Comparison of ENCODE assay signal across 10 cellular contexts in genomic region chr13:46595918-46596315, GRCh38. TPM values are rescaled to one million over a fixed set of nuclear protein-coding genes. Genes with fewer than 3 reads are reported as not detected.
A peak's percentile ranks its signal among the peaks of the same experiment; 100 is the strongest.
DNase-seq lines count a peak whose midpoint lies in the region; ATAC-seq and TF ChIP-seq lines count a peak whose summit lies in the region.
"Had no signal": no experiment of that assay in that cellular context is flagged by ENCODE, and none has a peak within 500 bp of the region (broad histone marks: within the 10 kb centered on the region; RNA-seq: fewer than 3 reads in every experiment).

No MANE protein-coding gene starts in this region.

- POLR2A ChIA-PET in MCF 10A (lab: Yijun Ruan, JAX): interaction anchor here (0.6 to 3.9 kb wide), 19 partner anchors 10 to 1255 kb away, joined by 3 to 40 read pairs (median 5); partner anchors contain the start of genes LRCH1, TPT1 and ZC3H13

- H3K36me3 Mint-ChIP-seq in MCF 10A (ENCODE audit: insufficient read depth, unreplicated experiment): no peaks in the 10 kb centered on the region
- H3K36me3 Mint-ChIP-seq in activated naive CD4-positive, alpha-beta T cell treated with anti-CD3 and anti-CD28 coated beads for 36 hours (ENCODE audit: low read depth): no peaks in the 10 kb centered on the region

- H3K4me2 ChIP-seq in BLaER1 treated with 17β-estradiol and CSF1 and Interleukin-3, amounts not matched to agents 10 nM and 100 nM: peak overlapping the region; percentile 80 to 97 (median 86)

- H3K27ac ChIP-seq in BLaER1 treated with 17β-estradiol and CSF1 and Interleukin-3, amounts not matched to agents 10 nM and 100 nM: peak overlapping the region; percentile 61 to 95 (median 91); a peak in 21 of 22 replicates
- H3K27ac ChIP-seq in prostate gland: peak overlapping the region; percentile 56 to 65

- WGBS in prostate gland: 20% methylated on average over 2 of the region's 2 CpGs

- peak overlapping the region; percentile 69 for H3K4me3 Mint-ChIP-seq in MCF 10A (ENCODE audit: unreplicated experiment)
- H3K4me3 Mint-ChIP-seq in activated naive CD4-positive, alpha-beta T cell treated with anti-CD3 and anti-CD28 coated beads for 36 hours: no peak overlapping the region

- DNase-seq in NAMALWA (ENCODE audit: low spot score) (peak; percentile 39), MCF 10A (ENCODE audit: unreplicated experiment) (no peak), prostate gland (ENCODE audit: low spot score) (no peak), NCI-H510A treated with DMSO at 0.1 percent for 48 hours (lab: John Stamatoyannopoulos, UW) (no peak), omental fat pad (ENCODE audit: low spot score) (no peak), posterior vena cava (ENCODE audit: low spot score) (no peak)
- DNase-seq in activated naive CD4-positive, alpha-beta T cell treated with anti-CD3 and anti-CD28 coated beads for 36 hours: no peak
- DNase-seq: effector CD4-positive, alpha-beta T cell; NCI-H1930 had no signal

- TF ChIP-seq POLR2A in prostate gland (IDR thresholded peaks at IDR 0.05): no peak

- H3K27me3 Mint-ChIP-seq in MCF 10A (ENCODE audit: insufficient read depth, unreplicated experiment): no peaks in the 10 kb centered on the region
- H3K27me3 Mint-ChIP-seq in activated naive CD4-positive, alpha-beta T cell treated with anti-CD3 and anti-CD28 coated beads for 36 hours (ENCODE audit: low read depth): no peaks in the 10 kb centered on the region

- H3K4me1 Mint-ChIP-seq in MCF 10A (ENCODE audit: insufficient read depth, unreplicated experiment): peaks cover 46% of the 10 kb centered on the region
- H3K4me1 Mint-ChIP-seq in activated naive CD4-positive, alpha-beta T cell treated with anti-CD3 and anti-CD28 coated beads for 36 hours (ENCODE audit: low read depth): peaks cover 83% of the 10 kb centered on the region

- intact Hi-C loops in MCF 10A (cut with micrococcal nuclease): loop anchor here (2.0 kb wide), 1 partner anchor 41 kb away; no protein-coding TSS in a partner anchor
- intact Hi-C loops in prostate gland (cut with DNase I): no loop called here
- intact Hi-C loops in activated naive CD4-positive, alpha-beta T cell treated with anti-CD3 and anti-CD28 coated beads for 36 hours (cut with micrococcal nuclease): loop anchor here (10.0 kb wide), 1 partner anchor 421 kb away; no protein-coding TSS in a partner anchor
- intact Hi-C loops in posterior vena cava (cut with DNase I): loop anchor here in 1 of 2 donors (10.0 kb wide), 1 partner anchor 69 kb away; no protein-coding TSS in a partner anchor

- peaks cover 91 to 100% (median 96%) of the 10 kb centered on the region in 10 experiments for H3K4me1 ChIP-seq in BLaER1 treated with 17β-estradiol and CSF1 and Interleukin-3, amounts not matched to agents 10 nM and 100 nM
- peaks cover 7% of the 10 kb centered on the region for H3K4me1 ChIP-seq in prostate gland (replicated peaks)

- H3K36me3 ChIP-seq in BLaER1 treated with 17β-estradiol and CSF1 and Interleukin-3, amounts not matched to agents 10 nM and 100 nM: no peaks in the 10 kb centered on the region
- H3K36me3 ChIP-seq in prostate gland: no peaks in the 10 kb centered on the region

- peak overlapping the region in 6 of 10 experiments; percentile 3 to 35 (median 20); a peak in 7 of 20 replicates for H3K4me3 ChIP-seq in BLaER1 treated with 17β-estradiol and CSF1 and Interleukin-3, amounts not matched to agents 10 nM and 100 nM
- H3K4me3 ChIP-seq in prostate gland: no peak overlapping the region

- H3K27me3 ChIP-seq in BLaER1 treated with 17β-estradiol and CSF1 and Interleukin-3, amounts not matched to agents 10 nM and 100 nM: no peaks in the 10 kb centered on the region
- no peaks in the 10 kb centered on the region for H3K27me3 ChIP-seq in prostate gland (replicated peaks; ENCODE audit: insufficient read depth)

- no peak for ATAC-seq in omental fat pad (ENCODE audit: low FRiP score)

- peaks cover 0 to 53% (median 24%) of the 10 kb centered on the region in 11 experiments; a peak in 16 of 22 replicates for H4K20me1 ChIP-seq in BLaER1 treated with 17β-estradiol and CSF1 and Interleukin-3, amounts not matched to agents 10 nM and 100 nM

- H3K9ac ChIP-seq in BLaER1 treated with 17β-estradiol and CSF1 and Interleukin-3, amounts not matched to agents 10 nM and 100 nM: peak overlapping the region; percentile 18 to 77 (median 59); a peak in 18 of 22 replicates

- no peak for TF ChIP-seq CTCF in MCF 10A (IDR thresholded peaks at IDR 0.05; ENCODE audit: unreplicated experiment)
- TF ChIP-seq CTCF in prostate gland (IDR thresholded peaks at IDR 0.05): no peak
- no peak for TF ChIP-seq CTCF in omental fat pad (IDR thresholded peaks at IDR 0.05)

- no peaks in the 10 kb centered on the region for H3K9me3 ChIP-seq in BLaER1 treated with 17β-estradiol and CSF1 and Interleukin-3, amounts not matched to agents 10 nM and 100 nM (replicated peaks in 1 of 11)
- H3K9me3 ChIP-seq in prostate gland: no peaks in the 10 kb centered on the region

- BruUV-seq in MCF 10A (replicated peaks; lab: Mats Ljungman, UMichigan): no TSS peak

- no peaks in the 10 kb centered on the region for H3K9me3 Mint-ChIP-seq in MCF 10A (ENCODE audit: unreplicated experiment)
- H3K9me3 Mint-ChIP-seq in activated naive CD4-positive, alpha-beta T cell treated with anti-CD3 and anti-CD28 coated beads for 36 hours: no peaks in the 10 kb centered on the region

- CTCF ChIA-PET in MCF 10A (lab: Yijun Ruan, JAX): interaction anchor here (1.2 to 1.8 kb wide), 4 partner anchors 16 to 83 kb away, joined by 3 to 5 read pairs (median 5); no protein-coding TSS in a partner anchor
- CTCF ChIA-PET in activated naive CD4-positive, alpha-beta T cell treated with anti-CD3 and anti-CD28 coated beads for 36 hours (lab: Charles Lee): interaction anchor here (0.6 to 2.3 kb wide), 4 partner anchors 9 to 1295 kb away, joined by 3 to 11 read pairs (median 3); no protein-coding TSS in a partner anchor

- peak overlapping the region; percentile 86 for H3K27ac Mint-ChIP-seq in MCF 10A (ENCODE audit: low read depth, unreplicated experiment)
- H3K27ac Mint-ChIP-seq in activated naive CD4-positive, alpha-beta T cell treated with anti-CD3 and anti-CD28 coated beads for 36 hours: no peak overlapping the region

RNA-seq across cellular contexts. Expression of gene LRCH1, which starts 42.9 kb away (rescaled TPM):
- total RNA-seq in MCF 10A (2022) (15.4 and 16.5 TPM in 2 replicates), prostate gland (10 to 100 TPM; 14.8 to 17.2 TPM), omental fat pad (10 to 100 TPM in 3 of 4 donors, 1 to 10 TPM in 1; 9.7 to 43.7 (median 16.5) TPM), posterior vena cava (10 to 100 TPM; 22.5 to 31.4 TPM)
- 10 to 100 TPM; 14.6 to 15.1 TPM for total RNA-seq in activated naive CD4-positive, alpha-beta T cell treated with anti-CD3 and anti-CD28 coated beads for 36 hours

Comparison
In these comparisons a context has a peak if more than half of its experiments do, and no peak if none do; other contexts are left out.
1. H3K4me3 ChIP-seq: peak in BLaER1 treated with 17β-estradiol and CSF1 and Interleukin-3, amounts not matched to agents 10 nM and 100 nM (6 of 10); none in prostate gland (0 of 2).